Comparison of ENCODE assay signal across 8 cellular contexts in the genomic region with DNA sequence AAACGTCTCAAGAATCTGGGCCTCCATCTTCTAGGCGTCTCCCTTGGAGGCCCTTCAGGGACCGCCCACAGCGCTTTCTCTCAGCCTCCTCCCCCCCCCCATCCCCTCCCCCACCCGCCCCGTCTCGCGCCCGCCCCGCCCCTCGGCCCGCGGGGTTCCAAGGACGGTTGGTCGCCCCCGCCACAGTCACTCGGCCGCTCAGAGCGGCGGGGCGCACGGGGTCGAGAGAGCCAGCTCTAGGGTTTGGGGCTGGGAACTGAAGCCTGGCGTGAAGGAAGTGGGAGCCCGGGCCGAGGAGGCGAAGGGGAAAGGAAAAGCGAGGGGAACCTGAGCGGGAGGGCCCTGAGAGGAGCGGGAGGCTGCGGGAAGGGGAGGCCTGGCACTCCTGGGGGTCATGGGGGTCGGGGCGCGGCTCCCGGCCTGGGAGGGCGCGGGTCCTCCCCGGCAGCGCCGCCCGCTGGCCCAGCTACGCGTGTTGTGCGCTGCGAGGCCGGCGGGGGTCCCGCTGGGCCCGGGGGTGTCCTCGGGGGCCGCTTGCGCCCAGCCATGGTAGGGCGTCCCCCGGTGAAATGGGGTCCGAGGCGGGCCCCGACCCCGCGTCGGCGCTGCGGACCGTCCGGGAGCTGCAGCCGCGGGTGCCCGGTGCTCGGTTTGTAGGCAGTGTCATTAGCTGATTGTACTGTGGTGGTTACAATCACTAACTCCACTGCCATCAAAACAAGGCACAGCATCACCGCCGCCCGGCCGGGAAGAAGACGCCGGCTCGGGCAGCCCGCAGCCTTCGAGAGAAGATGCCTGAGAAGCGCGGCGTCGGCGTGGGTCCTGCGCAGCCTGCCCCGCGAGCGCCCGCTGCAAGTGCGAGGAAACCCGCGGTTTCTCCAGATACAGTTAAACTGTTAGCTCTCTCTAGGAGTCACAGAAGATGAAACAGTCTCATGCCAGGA. TPM values are rescaled to one million over a fixed set of nuclear protein-coding genes. Genes with fewer than 3 reads are reported as not detected.
DNase-seq lines count a peak whose midpoint lies in the region; ATAC-seq, FAIRE-seq and TF ChIP-seq lines count a peak whose summit lies in the region.

A gene (minus strand): TSS at position 91 of the 944 bp plus-strand sequence. CDS start 13,610 bp downstream, outside the sequence.

- no peak for TF ChIP-seq EP300 in K562 (IDR thresholded peaks at IDR 0.05; ENCODE audit: low read length)

- H3K36me3 ChIP-seq in DOHH2 (ENCODE audit: control insufficient read depth, low read length) (no peaks in the 10 kb centered on the region), K562 (ENCODE audit: control insufficient read depth, insufficient read depth, low read length) (no peaks in the 10 kb centered on the region), keratinocyte (ENCODE audit: control insufficient read depth in 2 of 2, extremely low read depth in 1 of 2, insufficient read depth in 2 of 2, low read length in 2 of 2) (no peaks in the 10 kb centered on the region), stomach smooth muscle (ENCODE audit: control insufficient read depth in 2 of 2, insufficient read depth in 2 of 2, low read length in 2 of 2) (no peaks in the 10 kb centered on the region)

- BruUV-seq in K562 (replicated peaks; lab: Mats Ljungman, UMichigan) = no TSS peak

- dilution Hi-C loops in keratinocyte (cut with MboI; ENCODE audit: extremely low pct_ligation_motif_present, low sequenced_read_pairs) = no loop called here

- H3K27ac ChIP-seq in DOHH2 (ENCODE audit: low read depth, low read length) (no peak within 1 kb of the TSS), K562 (ENCODE audit: extremely low read depth, low read depth, low read length) (no peak within 1 kb of the TSS), keratinocyte (ENCODE audit: control insufficient read depth, insufficient read depth, low read length) (peak within 1 kb of the TSS; percentile 16), stomach smooth muscle (ENCODE audit: low read length) (no peak within 1 kb of the TSS)

- TF ChIP-seq CTCF in DOHH2 (IDR thresholded peaks at IDR 0.05; ENCODE audit: low read depth, low read length, poor library complexity, severe bottlenecking) = no peak
- no peak for TF ChIP-seq CTCF in K562 (IDR thresholded peaks at IDR 0.05 in 2 of 3, conservative IDR thresholded peaks at IDR 0.05 in 1 of 3; ENCODE audit: insufficient read depth in 2 of 3, low read depth in 1 of 3, low read length in 3 of 3)
- TF ChIP-seq CTCF in keratinocyte (optimal IDR thresholded peaks at IDR 0.05 in 1 of 3, IDR thresholded peaks at IDR 0.05 in 1 of 3, conservative IDR thresholded peaks at IDR 0.05 in 1 of 3; ENCODE audit: extremely low read depth in 1 of 3, insufficient read depth in 2 of 3, low read length in 3 of 3) = peak in 1 of 3 experiments; percentile 33

- H3K27me3 ChIP-seq in DOHH2 (ENCODE audit: control insufficient read depth, low read length) = peaks cover 12% of the 10 kb centered on the region
- H3K27me3 ChIP-seq in K562 (ENCODE audit: control insufficient read depth in 2 of 2, insufficient read depth in 2 of 2, low read length in 2 of 2) = peaks cover 11 to 15% of the 10 kb centered on the region in 2 experiments; a peak in 4 of 5 replicates
- H3K27me3 ChIP-seq in keratinocyte (ENCODE audit: control insufficient read depth, extremely low read depth, insufficient read depth, low read length) = no peaks in the 10 kb centered on the region
- H3K27me3 ChIP-seq in stomach smooth muscle (ENCODE audit: control insufficient read depth in 1 of 2, insufficient read depth in 2 of 2, low read length in 2 of 2) = peaks cover 21 to 24% of the 10 kb centered on the region in 2 donors

- no peaks in the 10 kb centered on the region for H3K9me2 ChIP-seq in DOHH2 (replicated peaks; ENCODE audit: control insufficient read depth, low read length)

- in situ Hi-C loops in K562 (cut with MboI) = no loop called here

- ATAC-seq in K562 = peak; percentile 81

- POLR2A ChIA-PET in K562 (lab: Yijun Ruan, JAX) = no interaction called here

- FAIRE-seq in K562 (lab: Jason Lieb, UNC) = no peak
- FAIRE-seq in keratinocyte (lab: Jason Lieb, UNC) = no peak

- H3K4me3 ChIP-seq in DOHH2 (ENCODE audit: low read length) = 0 out of 2 replicates have a peak within 1 kb of the TSS, but pooled peaks have one; percentile 25
- peak within 1 kb of the TSS; percentile 27; the same call in 1 of the 2 replicates for H3K4me3 ChIP-seq in K562
- H3K4me3 ChIP-seq in keratinocyte (ENCODE audit: control insufficient read depth in 2 of 3, extremely low read depth in 1 of 3, insufficient read depth in 2 of 3, low read depth in 1 of 3, low read length in 3 of 3) = peak within 1 kb of the TSS in 2 of 3 experiments; percentile 26 to 41
- peak within 1 kb of the TSS; percentile 40 to 62 for H3K4me3 ChIP-seq in stomach smooth muscle (ENCODE audit: low read length in 2 of 2)

- H3K4me1 ChIP-seq in DOHH2 (ENCODE audit: control insufficient read depth, low read length) = no peaks in the 10 kb centered on the region
- H3K4me1 ChIP-seq in K562 (replicated peaks in 1 of 2; ENCODE audit: control insufficient read depth in 2 of 2, insufficient read depth in 2 of 2, low read length in 2 of 2) = peaks cover 0 to 9% of the 10 kb centered on the region in 2 experiments; a peak in 3 of 5 replicates
- peaks cover 29% of the 10 kb centered on the region for H3K4me1 ChIP-seq in keratinocyte (ENCODE audit: control insufficient read depth, extremely low read depth, insufficient read depth, low read length)
- H3K4me1 ChIP-seq in stomach smooth muscle (ENCODE audit: control insufficient read depth, insufficient read depth, low read length) = peaks cover 7% of the 10 kb centered on the region

- H3K9me1 ChIP-seq in K562 (ENCODE audit: control insufficient read depth, insufficient read depth, low read length) = no peaks in the 10 kb centered on the region
- no peaks in the 10 kb centered on the region for H3K9me1 ChIP-seq in keratinocyte (ENCODE audit: control insufficient read depth, extremely low read depth, insufficient read depth, low read length)

- intact Hi-C loops in K562 (cut with micrococcal nuclease) = no loop called here

- H3K79me2 ChIP-seq in DOHH2 (ENCODE audit: control insufficient read depth, low read length) (no peaks in the 10 kb centered on the region), K562 (ENCODE audit: control insufficient read depth, insufficient read depth, low read length) (no peaks in the 10 kb centered on the region), keratinocyte (ENCODE audit: control insufficient read depth, insufficient read depth, low read length) (no peaks in the 10 kb centered on the region)

- TF ChIP-seq RAD21 in K562 (CRISPR knock-in tag; conservative IDR thresholded peaks at IDR 0.05 in 1 of 2, IDR thresholded peaks at IDR 0.05 in 1 of 2) = no peak

- 18% methylated on average over 44 of the region's 90 CpGs for WGBS in K562 (ENCODE audit: insufficient coverage, low coverage, missing lambda C conversion rate)

- H3K9ac ChIP-seq in K562 (ENCODE audit: insufficient read depth in 1 of 2, low read depth in 2 of 2, low read length in 2 of 2) (peak within 1 kb of the TSS in 1 of 2 experiments; percentile 55; a peak in 1 of 4 replicates), keratinocyte (ENCODE audit: control insufficient read depth, extremely low read depth, insufficient read depth, low read length) (peak within 1 kb of the TSS; percentile 61), stomach smooth muscle (ENCODE audit: low read length in 2 of 2) (no peak within 1 kb of the TSS)

- no peaks in the 10 kb centered on the region for H3F3A ChIP-seq in DOHH2 (ENCODE audit: control insufficient read depth, insufficient read depth)

- CTCF ChIA-PET in K562 (lab: Yijun Ruan, JAX; ENCODE audit: low intra/inter-chr PET ratio) = no interaction called here

- H3K9me3 ChIP-seq in DOHH2 (ENCODE audit: control insufficient read depth, insufficient read depth, low read length) = no peaks in the 10 kb centered on the region
- no peaks in the 10 kb centered on the region for H3K9me3 ChIP-seq in K562 (replicated peaks; ENCODE audit: control insufficient read depth, insufficient read depth, low read depth, low read length)
- H3K9me3 ChIP-seq in keratinocyte (ENCODE audit: control insufficient read depth, low read depth, low read length) = no peaks in the 10 kb centered on the region
- no peaks in the 10 kb centered on the region for H3K9me3 ChIP-seq in stomach smooth muscle (ENCODE audit: control insufficient read depth in 2 of 2, low read length in 2 of 2)

- H4K20me1 ChIP-seq in DOHH2 (ENCODE audit: control insufficient read depth, insufficient read depth, low read depth, low read length) = no peaks in the 10 kb centered on the region
- H4K20me1 ChIP-seq in K562 (replicated peaks; ENCODE audit: control insufficient read depth, insufficient read depth, low read length) = no peaks in the 10 kb centered on the region
- H4K20me1 ChIP-seq in keratinocyte (ENCODE audit: control insufficient read depth, extremely low read depth, insufficient read depth, low read length) = no peaks in the 10 kb centered on the region

- H3K4me2 ChIP-seq in DOHH2 (ENCODE audit: low read length) = peak within 1 kb of the TSS; percentile 31; the same call in 1 of the 2 replicates
- H3K4me2 ChIP-seq in K562 (ENCODE audit: insufficient read depth, low read length) = peak within 1 kb of the TSS; percentile 34; the same call in 1 of the 2 replicates
- H3K4me2 ChIP-seq in keratinocyte (ENCODE audit: control insufficient read depth, extremely low read depth, insufficient read depth, low read depth, low read length) = peak within 1 kb of the TSS; percentile 67

- DNase-seq in NCI-H1105 (lab: John Stamatoyannopoulos, UW) (peak; percentile 49), K562 (ENCODE audit: extremely low read depth in 1 of 4, low spot score in 3 of 4) (peak; percentile 17 to 60 (median 44)), keratinocyte (ENCODE audit: low read depth, low spot score) (no peak), NCI-H2171 (lab: John Stamatoyannopoulos, UW) (no peak), activated gamma-delta T cell (lab: John Stamatoyannopoulos, UW) (no peak), NCI-H226 (no peak)

- H2AFZ ChIP-seq in K562 (ENCODE audit: low read depth, low read length) = peak within 1 kb of the TSS; percentile 41; the same call in 1 of the 2 replicates
- H2AFZ ChIP-seq in keratinocyte (ENCODE audit: control insufficient read depth, low read length) = peak within 1 kb of the TSS; percentile 68

- TF ChIP-seq POLR2A in K562 (conservative IDR thresholded peaks at IDR 0.05) = no peak

RNA-seq across cellular contexts. Expression of the gene that starts here (rescaled TPM):
- total RNA-seq in K562 (2011; cell fraction: chromatin; rRNA removed; ENCODE audit: low replicate concordance) = not detected in 2 replicates
- not detected in 2 replicates for total RNA-seq in K562 (2011; cell fraction: nucleolus; rRNA removed)
- not detected in 2 replicates for total RNA-seq in K562 (2011; cell fraction: nucleoplasm; rRNA removed)
- total RNA-seq in K562 (2014; rRNA removed) (not detected in 2 replicates), K562 (2014; rRNA removed; fragmentation: Illumina TruSeq; extraction: Trizol) (not detected in 2 replicates), K562 (2015; rRNA removed; fragmentation: Illumina TruSeq; extraction: Trizol) (not detected in 2 replicates), K562 (2021) (not detected in 2 replicates)
- polyA plus RNA-seq in K562 (2011; rRNA removed) (not detected in 2 replicates), K562 (2014; fragmentation: Illumina TruSeq; extraction: Trizol) (not detected in 2 replicates), K562 (2014; fragmentation: Nextera tagmentation; extraction: Ambion mirVana) (not detected), K562 (2014; rRNA removed) (not detected in 2 replicates), keratinocyte (0.07 to 0.13 TPM (median 0.12 TPM) in 3 replicates)
- not detected in 2 replicates for polyA plus RNA-seq in K562 (2011; cell fraction: cytosol; rRNA removed)
- not detected in 2 replicates for polyA plus RNA-seq in K562 (2011; cell fraction: nucleus; rRNA removed)
- not detected in 2 replicates for polyA plus RNA-seq in K562 (2012)
- not detected in 2 replicates for polyA minus RNA-seq in K562 (2011; rRNA and poly(A)+ RNA removed)
- not detected in 2 replicates for polyA minus RNA-seq in K562 (2011; cell fraction: cytosol; rRNA and poly(A)+ RNA removed)
- not detected in 2 replicates for polyA minus RNA-seq in K562 (2011; cell fraction: nucleus; rRNA and poly(A)+ RNA removed)
- 0.26 TPM for polyA plus RNA-seq in keratinocyte (2011; ENCODE audit: low read depth)
- not detected in 2 replicates for polyA plus RNA-seq in keratinocyte (2011; cell fraction: cytosol; rRNA removed)
- 0.37 and 0.39 TPM in 2 replicates for polyA plus RNA-seq in keratinocyte (2011; cell fraction: nucleus; rRNA removed)
- polyA plus RNA-seq in keratinocyte (2012; ENCODE audit: low replicate concordance) = not detected in 2 replicates
- not detected in 3 replicates for polyA minus RNA-seq in keratinocyte
- not detected for polyA minus RNA-seq in keratinocyte (2011; cell fraction: cytosol; rRNA and poly(A)+ RNA removed)
- not detected in 2 replicates for polyA minus RNA-seq in keratinocyte (2011; cell fraction: nucleus; rRNA and poly(A)+ RNA removed)

Comparison
In these comparisons a context has a peak if more than half of its experiments do, and no peak if none do; other contexts are left out.
1. Peak in DNase-seq, ATAC-seq, H3K4me3 ChIP-seq and H3K4me2 ChIP-seq in K562; RNA of the gene not detected or under 1 TPM.